Comparison of ENCODE assay signal across 12 cellular contexts in the genomic region with DNA sequence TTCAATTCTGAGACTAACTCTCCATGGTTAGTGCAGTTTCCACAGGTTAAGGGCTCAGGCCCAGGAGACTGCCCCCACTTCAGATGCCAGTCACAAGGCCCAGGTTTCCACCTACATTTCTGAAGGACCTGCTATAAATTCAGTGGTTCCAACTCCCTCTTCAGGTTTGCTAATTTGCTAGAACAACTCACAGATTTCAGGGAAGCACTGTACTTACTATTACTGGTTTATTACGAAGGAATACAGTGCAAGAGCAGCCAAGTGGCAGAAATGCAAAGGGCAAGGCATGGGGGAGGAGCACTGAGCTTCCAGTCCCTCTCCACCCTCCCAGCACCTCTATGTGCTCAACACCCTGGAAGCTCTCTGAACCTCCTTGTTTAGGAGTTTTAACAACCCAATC. TPM values are rescaled to one million over a fixed set of nuclear protein-coding genes. Genes with fewer than 3 reads are reported as not detected.
DNase-seq lines count a peak whose midpoint lies in the region; ATAC-seq lines count a peak whose summit lies in the region.
"Had no signal": no experiment of that assay in that cellular context is flagged by ENCODE, and none has a peak within 500 bp of the region (broad histone marks: within the 10 kb centered on the region; RNA-seq: fewer than 3 reads in every experiment).

No MANE protein-coding gene starts in this region.

- intact Hi-C loops in activated T-helper 1 cell treated with anti-CD3 and anti-CD28 coated beads, Interleukin-12 subunit alpha, Interleukin-12 subunit beta, Interleukin-2, Interleukin-4 antibody, amounts not matched to agents 30 ng/mL and 10 ng/mL and 1 ng/mL, durations not matched to agents 14 hours and 24 hours and 36 hours (cut with micrococcal nuclease) = loop anchor here (5.0 kb wide), 1 partner anchor 51 kb away; no protein-coding TSS in a partner anchor
- intact Hi-C loops in left colon (cut with DNase I, micrococcal nuclease) = no loop called here

- H3K36me3 Mint-ChIP-seq in stimulated activated naive CD8-positive, alpha-beta T cell treated with anti-CD3 and anti-CD28 coated beads, Interleukin-15, Interleukin-2, amounts not matched to agents 100 ng/mL and 50 ng/mL, for 24 hours (ENCODE audit: low read depth) = no peaks in the 10 kb centered on the region
- peaks cover 7% of the 10 kb centered on the region for H3K36me3 Mint-ChIP-seq in activated T-helper 1 cell treated with anti-CD3 and anti-CD28 coated beads, Interleukin-12 subunit alpha, Interleukin-12 subunit beta, Interleukin-2, Interleukin-4 antibody, amounts not matched to agents 30 ng/mL and 10 ng/mL and 1 ng/mL, durations not matched to agents 14 hours and 24 hours and 36 hours (ENCODE audit: low read depth)

- peaks cover 5% of the 10 kb centered on the region for H3K9me3 Mint-ChIP-seq in stimulated activated naive CD8-positive, alpha-beta T cell treated with anti-CD3 and anti-CD28 coated beads, Interleukin-15, Interleukin-2, amounts not matched to agents 100 ng/mL and 50 ng/mL, for 24 hours
- H3K9me3 Mint-ChIP-seq in activated T-helper 1 cell treated with anti-CD3 and anti-CD28 coated beads, Interleukin-12 subunit alpha, Interleukin-12 subunit beta, Interleukin-2, Interleukin-4 antibody, amounts not matched to agents 30 ng/mL and 10 ng/mL and 1 ng/mL, durations not matched to agents 14 hours and 24 hours and 36 hours = no peaks in the 10 kb centered on the region

- peak overlapping the region; percentile 80 for H3K27ac Mint-ChIP-seq in stimulated activated naive CD8-positive, alpha-beta T cell treated with anti-CD3 and anti-CD28 coated beads, Interleukin-15, Interleukin-2, amounts not matched to agents 100 ng/mL and 50 ng/mL, for 24 hours
- H3K27ac Mint-ChIP-seq in activated T-helper 1 cell treated with anti-CD3 and anti-CD28 coated beads, Interleukin-12 subunit alpha, Interleukin-12 subunit beta, Interleukin-2, Interleukin-4 antibody, amounts not matched to agents 30 ng/mL and 10 ng/mL and 1 ng/mL, durations not matched to agents 14 hours and 24 hours and 36 hours = peak overlapping the region; percentile 92

- no peak for DNase-seq in stimulated activated naive CD8-positive, alpha-beta T cell treated with anti-CD3 and anti-CD28 coated beads, Interleukin-15, Interleukin-2, amounts not matched to agents 100 U/mL and 50 U/mL, for 24 hours
- DNase-seq in activated T-helper 1 cell treated with anti-CD3 and anti-CD28 coated beads, Interleukin-12 subunit alpha, Interleukin-12 subunit beta, Interleukin-2, Interleukin-4 antibody, amounts not matched to agents 30 ng/mL and 10 ng/mL and 1 ng/mL, durations not matched to agents 14 hours and 24 hours and 36 hours (ENCODE audit: low spot score) = no peak
- peak in 1 of 2 donors; percentile 16 for DNase-seq in left colon
- no peak for DNase-seq in NCI-H510A treated with DMSO at 0.1 percent for 48 hours (lab: John Stamatoyannopoulos, UW)
- DNase-seq in KG1 (lab: John Stamatoyannopoulos, UW) = no peak
- DNase-seq: AML-193, dermis blood vessel endothelial cell, DMS79 treated with DMSO at 0.1 percent for 48 hours, SJCRH30 had no signal

- no peak overlapping the region for H3K4me3 Mint-ChIP-seq in stimulated activated naive CD8-positive, alpha-beta T cell treated with anti-CD3 and anti-CD28 coated beads, Interleukin-15, Interleukin-2, amounts not matched to agents 100 ng/mL and 50 ng/mL, for 24 hours
- H3K4me3 Mint-ChIP-seq in activated T-helper 1 cell treated with anti-CD3 and anti-CD28 coated beads, Interleukin-12 subunit alpha, Interleukin-12 subunit beta, Interleukin-2, Interleukin-4 antibody, amounts not matched to agents 30 ng/mL and 10 ng/mL and 1 ng/mL, durations not matched to agents 14 hours and 24 hours and 36 hours = peak overlapping the region; percentile 16

- ATAC-seq in stimulated activated naive CD8-positive, alpha-beta T cell treated with anti-CD3 and anti-CD28 coated beads, Interleukin-15, Interleukin-2, amounts not matched to agents 100 U/mL and 50 U/mL, for 24 hours = no peak
- ATAC-seq in left colon = peak; percentile 88
- ATAC-seq in HG02884 (IDR thresholded peaks at IDR 0.05; ENCODE audit: unreplicated experiment) = no peak
- ATAC-seq in HG02938 (IDR thresholded peaks at IDR 0.05; ENCODE audit: unreplicated experiment) = no peak

- H3K4me1 Mint-ChIP-seq in stimulated activated naive CD8-positive, alpha-beta T cell treated with anti-CD3 and anti-CD28 coated beads, Interleukin-15, Interleukin-2, amounts not matched to agents 100 ng/mL and 50 ng/mL, for 24 hours (ENCODE audit: low read depth) = peaks cover 42% of the 10 kb centered on the region
- peaks cover 36% of the 10 kb centered on the region for H3K4me1 Mint-ChIP-seq in activated T-helper 1 cell treated with anti-CD3 and anti-CD28 coated beads, Interleukin-12 subunit alpha, Interleukin-12 subunit beta, Interleukin-2, Interleukin-4 antibody, amounts not matched to agents 30 ng/mL and 10 ng/mL and 1 ng/mL, durations not matched to agents 14 hours and 24 hours and 36 hours (ENCODE audit: low read depth)

- no peaks in the 10 kb centered on the region for H3K27me3 Mint-ChIP-seq in stimulated activated naive CD8-positive, alpha-beta T cell treated with anti-CD3 and anti-CD28 coated beads, Interleukin-15, Interleukin-2, amounts not matched to agents 100 ng/mL and 50 ng/mL, for 24 hours
- H3K27me3 Mint-ChIP-seq in activated T-helper 1 cell treated with anti-CD3 and anti-CD28 coated beads, Interleukin-12 subunit alpha, Interleukin-12 subunit beta, Interleukin-2, Interleukin-4 antibody, amounts not matched to agents 30 ng/mL and 10 ng/mL and 1 ng/mL, durations not matched to agents 14 hours and 24 hours and 36 hours (ENCODE audit: insufficient read depth) = peaks cover 2% of the 10 kb centered on the region

RNA-seq across cellular contexts. Expression of a gene that starts 39.3 kb away (rescaled TPM):
- total RNA-seq in activated T-helper 1 cell treated with anti-CD3 and anti-CD28 coated beads, Interleukin-12 subunit alpha, Interleukin-12 subunit beta, Interleukin-2, Interleukin-4 antibody, amounts not matched to agents 30 ng/mL and 10 ng/mL and 1 ng/mL, durations not matched to agents 14 hours and 24 hours and 36 hours = 0.20 and 0.29 TPM in 2 replicates
- 10 to 100 TPM; 86.7 to 87.0 TPM for total RNA-seq in left colon
- total RNA-seq: SJCRH30 had no signal

Comparison
In these comparisons a context has a peak if more than half of its experiments do, and no peak if none do; other contexts are left out.
1. RNA of a gene that starts 39.3 kb away (total RNA-seq): 86.7 to 87.0 TPM in left colon; 0.20 to 0.29 TPM in activated T-helper 1 cell treated with anti-CD3 and anti-CD28 coated beads, Interleukin-12 subunit alpha, Interleukin-12 subunit beta, Interleukin-2, Interleukin-4 antibody, amounts not matched to agents 30 ng/mL and 10 ng/mL and 1 ng/mL, durations not matched to agents 14 hours and 24 hours and 36 hours; every median in the first group is over 10 times any median in the second.